Comparison of ENCODE assay signal across 16 cellular contexts in genomic region chr16:66131156-66131807, GRCh38.
DNase-seq lines count a peak whose midpoint lies in the region; ATAC-seq and TF ChIP-seq lines count a peak whose summit lies in the region.
"Had no signal": no experiment of that assay in that cellular context is flagged by ENCODE, and none has a peak within 500 bp of the region (broad histone marks: within the 10 kb centered on the region; RNA-seq: fewer than 3 reads in every experiment).

No MANE protein-coding gene starts in this region.

- no peaks in the 10 kb centered on the region for H4K20me1 ChIP-seq in hepatocyte (ENCODE audit: insufficient read depth, poor library complexity, severe bottlenecking)

- H2AFZ ChIP-seq in ACC112 (ENCODE audit: low read length, unreplicated experiment) (no peak overlapping the region), hepatocyte (no peak overlapping the region)

- H3K27ac Mint-ChIP-seq in activated CD4-positive, alpha-beta T cell treated with anti-CD3 and anti-CD28 coated beads, Interleukin-2, amount 10 ng/mL, durations not matched to agents 24 days and 14 days: no peak overlapping the region
- H3K27ac Mint-ChIP-seq: activated CD4-positive, alpha-beta memory T cell treated with anti-CD3 and anti-CD28 coated beads, Interleukin-2, amount 10 ng/mL, durations not matched to agents 7 days and 5 days; activated T-cell treated with anti-CD3 and anti-CD28 coated beads, Interleukin-2, amount 50 U/mL, for 72 hours; dendritic cell treated with granulocyte-macrophage colony-stimulating factor and Interleukin-4, amounts not matched to agents 40 ng/mL and 50 ng/mL, for 4 days had no signal

- H3K79me2 ChIP-seq in ACC112 (ENCODE audit: control insufficient read depth, insufficient read depth, low read length, unreplicated experiment): no peaks in the 10 kb centered on the region
- H3K79me2 ChIP-seq in hepatocyte: no peaks in the 10 kb centered on the region

- H3K27me3 ChIP-seq in ACC112 (ENCODE audit: insufficient read depth, low read length) (no peaks in the 10 kb centered on the region), hepatocyte (peaks cover 17% of the 10 kb centered on the region)

- H3K27ac ChIP-seq in ACC112 (ENCODE audit: low read depth, low read length) (peak overlapping the region; percentile 77), hepatocyte (no peak overlapping the region)
- H3K27ac ChIP-seq: left ventricle myocardium inferior had no signal

- H3K9me3 Mint-ChIP-seq in activated CD4-positive, alpha-beta T cell treated with anti-CD3 and anti-CD28 coated beads, Interleukin-2, amount 10 ng/mL, durations not matched to agents 24 days and 14 days: no peaks in the 10 kb centered on the region
- H3K9me3 Mint-ChIP-seq: activated CD4-positive, alpha-beta memory T cell treated with anti-CD3 and anti-CD28 coated beads, Interleukin-2, amount 10 ng/mL, durations not matched to agents 7 days and 5 days; activated T-cell treated with anti-CD3 and anti-CD28 coated beads, Interleukin-2, amount 50 U/mL, for 72 hours; dendritic cell treated with granulocyte-macrophage colony-stimulating factor and Interleukin-4, amounts not matched to agents 40 ng/mL and 50 ng/mL, for 4 days had no signal

- no peaks in the 10 kb centered on the region for H3K4me1 Mint-ChIP-seq in activated CD4-positive, alpha-beta T cell treated with anti-CD3 and anti-CD28 coated beads, Interleukin-2, amount 10 ng/mL, durations not matched to agents 24 days and 14 days
- H3K4me1 Mint-ChIP-seq: activated CD4-positive, alpha-beta memory T cell treated with anti-CD3 and anti-CD28 coated beads, Interleukin-2, amount 10 ng/mL, durations not matched to agents 7 days and 5 days had no signal

- peak overlapping the region; percentile 23; the same call in 1 of the 2 replicates for H3K4me3 ChIP-seq in ACC112 (ENCODE audit: low read depth, low read length)
- no peak overlapping the region for H3K4me3 ChIP-seq in hepatocyte
- H3K4me3 ChIP-seq: left ventricle myocardium inferior had no signal

- H3K36me3 Mint-ChIP-seq in activated CD4-positive, alpha-beta T cell treated with anti-CD3 and anti-CD28 coated beads, Interleukin-2, amount 10 ng/mL, durations not matched to agents 24 days and 14 days (ENCODE audit: low read depth): no peaks in the 10 kb centered on the region

- no peak overlapping the region for H3K4me3 Mint-ChIP-seq in activated CD4-positive, alpha-beta T cell treated with anti-CD3 and anti-CD28 coated beads, Interleukin-2, amount 10 ng/mL, durations not matched to agents 24 days and 14 days
- H3K4me3 Mint-ChIP-seq: activated CD4-positive, alpha-beta memory T cell treated with anti-CD3 and anti-CD28 coated beads, Interleukin-2, amount 10 ng/mL, durations not matched to agents 7 days and 5 days; activated T-cell treated with anti-CD3 and anti-CD28 coated beads, Interleukin-2, amount 50 U/mL, for 72 hours; dendritic cell treated with granulocyte-macrophage colony-stimulating factor and Interleukin-4, amounts not matched to agents 40 ng/mL and 50 ng/mL, for 4 days had no signal

- DNase-seq in HT1080 (ENCODE audit: low read depth): peak; percentile 67
- peak; percentile 38 for DNase-seq in astrocyte of the hippocampus (ENCODE audit: low read depth, low spot score)
- peak; percentile 16 for DNase-seq in kidney tubule cell (ENCODE audit: low spot score)
- DNase-seq in activated CD4-positive, alpha-beta T cell treated with anti-CD3 and anti-CD28 coated beads, Interleukin-2, amount 10 ng/mL, durations not matched to agents 24 days and 14 days: no peak
- no peak for DNase-seq in NCI-H446 treated with DMSO at 0.1 percent for 48 hours (lab: John Stamatoyannopoulos, UW)
- DNase-seq in hepatocyte (ENCODE audit: low spot score): no peak
- DNase-seq: activated CD4-positive, alpha-beta memory T cell treated with anti-CD3 and anti-CD28 coated beads, Interleukin-2, amount 10 ng/mL, durations not matched to agents 7 days and 5 days; activated T-cell treated with anti-CD3 and anti-CD28 coated beads, Interleukin-2, amount 50 U/mL, for 72 hours; amygdala; left ventricle myocardium inferior; NCI-H2081; NCI-H526 treated with DMSO at 0.1 percent for 48 hours; stimulated activated naive CD8-positive, alpha-beta T cell treated with anti-CD3 and anti-CD28 coated beads, Interleukin-15, Interleukin-2, amounts not matched to agents 100 U/mL and 50 U/mL, for 24 hours had no signal

- no peaks in the 10 kb centered on the region for H3K9me3 ChIP-seq in hepatocyte (ENCODE audit: low read depth)
- H3K9me3 ChIP-seq: left ventricle myocardium inferior had no signal

- 91% methylated on average over 5 of the region's 5 CpGs for WGBS in hepatocyte (ENCODE audit: low lambda C conversion rate, missing lambda C conversion rate)

- H3K36me3 ChIP-seq in ACC112 (ENCODE audit: insufficient read depth, low read length) (no peaks in the 10 kb centered on the region), hepatocyte (replicated peaks; ENCODE audit: insufficient read depth, low read depth) (no peaks in the 10 kb centered on the region)
- H3K36me3 ChIP-seq: left ventricle myocardium inferior had no signal

- peaks cover 33% of the 10 kb centered on the region for H3K27me3 Mint-ChIP-seq in activated CD4-positive, alpha-beta T cell treated with anti-CD3 and anti-CD28 coated beads, Interleukin-2, amount 10 ng/mL, durations not matched to agents 24 days and 14 days

- TF ChIP-seq CTCF in hepatocyte (IDR thresholded peaks at IDR 0.05; ENCODE audit: poor library complexity): no peak

- intact Hi-C loops in activated CD4-positive, alpha-beta T cell treated with anti-CD3 and anti-CD28 coated beads, Interleukin-2, amount 10 ng/mL, durations not matched to agents 24 days and 14 days (cut with micrococcal nuclease): no loop called here

- no peaks in the 10 kb centered on the region for H3K9me2 ChIP-seq in hepatocyte (replicated peaks; ENCODE audit: insufficient read depth)

- H3K4me2 ChIP-seq in hepatocyte: no peak overlapping the region

- H3K4me1 ChIP-seq in ACC112 (ENCODE audit: control insufficient read depth, insufficient read depth, low read length, unreplicated experiment): peaks cover 31% of the 10 kb centered on the region
- peaks cover 9% of the 10 kb centered on the region for H3K4me1 ChIP-seq in hepatocyte (ENCODE audit: insufficient read depth)

- ATAC-seq in HG03045 (IDR thresholded peaks at IDR 0.05; ENCODE audit: unreplicated experiment): no peak
- ATAC-seq: activated T-cell treated with anti-CD3 and anti-CD28 coated beads, Interleukin-2, amount 50 U/mL, for 72 hours; stimulated activated naive CD8-positive, alpha-beta T cell treated with anti-CD3 and anti-CD28 coated beads, Interleukin-15, Interleukin-2, amounts not matched to agents 100 U/mL and 50 U/mL, for 24 hours had no signal

Comparison
In these comparisons a context has a peak if more than half of its experiments do, and no peak if none do; other contexts are left out.
1. DNase-seq: peak in HT1080 (single experiment), astrocyte of the hippocampus (single experiment) and kidney tubule cell (single experiment); none in activated CD4-positive, alpha-beta T cell treated with anti-CD3 and anti-CD28 coated beads, Interleukin-2, amount 10 ng/mL, durations not matched to agents 24 days and 14 days (single experiment), NCI-H446 treated with DMSO at 0.1 percent for 48 hours (single experiment) and hepatocyte (single experiment).